19 cellular contexts compared by ENCODE assay signal in genomic region chr20:63846938-63847373, GRCh38. TPM values are rescaled to one million over a fixed set of nuclear protein-coding genes. Genes with fewer than 3 reads are reported as not detected.
A peak's percentile ranks its signal among the peaks of the same experiment; 100 is the strongest.
DNase-seq lines count a peak whose midpoint lies in the region; ATAC-seq, FAIRE-seq and TF ChIP-seq lines count a peak whose summit lies in the region.
"Had no signal": no experiment of that assay in that cellular context is flagged by ENCODE, and none has a peak within 500 bp of the region (broad histone marks: within the 10 kb centered on the region; RNA-seq: fewer than 3 reads in every experiment).

No MANE protein-coding gene starts in this region.

- TF ChIP-seq EP300 in HepG2 (IDR thresholded peaks at IDR 0.05; ENCODE audit: low read depth in 2 of 2, low read length in 2 of 2) = no peak
- peak; percentile 53 for TF ChIP-seq EP300 in HepG2 (CRISPR knock-in tag; IDR thresholded peaks at IDR 0.05; ENCODE audit: borderline replicate concordance)

- H3K4me3 ChIP-seq in HepG2 (replicated peaks in 1 of 3; ENCODE audit: insufficient read depth in 1 of 3, low read depth in 2 of 3, low read length in 3 of 3) (peak overlapping the region; percentile 30 to 71 (median 47); a peak in 5 of 6 replicates), right lobe of liver (no peak overlapping the region), endothelial cell of umbilical vein (replicated peaks in 1 of 3; ENCODE audit: insufficient read depth in 1 of 3, low read depth in 1 of 3, low read length in 3 of 3) (no peak overlapping the region), parathyroid adenoma (ENCODE audit: low read depth, low read length) (no peak overlapping the region), vagina (no peak overlapping the region)
- H3K4me3 ChIP-seq: MG63, skin epidermis had no signal

- H2AFZ ChIP-seq in HepG2 (ENCODE audit: low read length) = no peak overlapping the region
- H2AFZ ChIP-seq in endothelial cell of umbilical vein (ENCODE audit: low read depth, low read length) = peak overlapping the region; percentile 77
- H2AFZ ChIP-seq in parathyroid adenoma = peak overlapping the region; percentile 93

- H3K9me3 ChIP-seq in HepG2 (ENCODE audit: low read length) (no peaks in the 10 kb centered on the region), right lobe of liver (no peaks in the 10 kb centered on the region), endothelial cell of umbilical vein (replicated peaks; ENCODE audit: control insufficient read depth, insufficient read depth, low read length) (no peaks in the 10 kb centered on the region), parathyroid adenoma (ENCODE audit: control insufficient read depth, low read length) (no peaks in the 10 kb centered on the region), vagina (no peaks in the 10 kb centered on the region)
- H3K9me3 ChIP-seq: MG63 had no signal

- H3K4me1 Mint-ChIP-seq in stimulated activated naive CD8-positive, alpha-beta T cell treated with anti-CD3 and anti-CD28 coated beads, Interleukin-15, amount 100 ng/mL, for 72 hours = peaks cover 30% of the 10 kb centered on the region

- no peaks in the 10 kb centered on the region for H3K9me1 ChIP-seq in endothelial cell of umbilical vein (replicated peaks; ENCODE audit: control insufficient read depth, extremely low read depth, insufficient read depth, low read length)

- no peak for TF ChIP-seq RAD21 in HepG2 (CRISPR knock-in tag; IDR thresholded peaks at IDR 0.05)

- TF ChIP-seq CTCF in HepG2 (CRISPR knock-in tag; IDR thresholded peaks at IDR 0.05) (no peak), right lobe of liver (IDR thresholded peaks at IDR 0.05) (no peak), endothelial cell of umbilical vein (IDR thresholded peaks at IDR 0.05; ENCODE audit: extremely low read depth in 1 of 2, insufficient read depth in 1 of 2, low read depth in 1 of 2, low read length in 2 of 2) (no peak), parathyroid adenoma (IDR thresholded peaks at IDR 0.05) (no peak), vagina (IDR thresholded peaks at IDR 0.05) (no peak)

- DNase-seq in HepG2 (ENCODE audit: low spot score) (no peak), right lobe of liver (no peak), endothelial cell of umbilical vein (ENCODE audit: low read depth, low spot score) (no peak), vagina (ENCODE audit: extremely low spot score in 2 of 2) (no peak), occipital lobe (lab: John Stamatoyannopoulos, UW) (no peak)
- DNase-seq in stimulated activated naive CD8-positive, alpha-beta T cell treated with anti-CD3 and anti-CD28 coated beads, Interleukin-15, amount 100 ng/mL, for 72 hours = no peak
- no peak for DNase-seq in activated CD8-positive, alpha-beta memory T cell treated with anti-CD3 and anti-CD28 coated beads, Interleukin-2, amount 50 U/mL, for 48 hours
- DNase-seq: activated naive CD4-positive, alpha-beta T cell treated with Interleukin-2 at 50 U/mL for 16 hours; COR-L47; NCI-H2029; NCI-H748 treated with DMSO at 0.1 percent for 48 hours; stimulated activated naive CD8-positive, alpha-beta T cell treated with anti-CD3 and anti-CD28 coated beads, Interleukin-15, Interleukin-2, amounts not matched to agents 100 U/mL and 50 U/mL, for 24 hours; T-helper 2 cell had no signal

- H3K4me3 Mint-ChIP-seq in stimulated activated naive CD8-positive, alpha-beta T cell treated with anti-CD3 and anti-CD28 coated beads, Interleukin-15, amount 100 ng/mL, for 72 hours = no peak overlapping the region
- H3K4me3 Mint-ChIP-seq: activated CD4-positive, alpha-beta T cell treated with anti-CD3 and anti-CD28 coated beads for 36 hours; brain had no signal

- no peak for TF ChIP-seq POLR2A in HepG2 (IDR thresholded peaks at IDR 0.05; ENCODE audit: insufficient read depth in 1 of 2, low read depth in 2 of 2, low read length in 2 of 2)
- no peak for TF ChIP-seq POLR2A in right lobe of liver (IDR thresholded peaks at IDR 0.05)
- TF ChIP-seq POLR2A in endothelial cell of umbilical vein (IDR thresholded peaks at IDR 0.05; ENCODE audit: low read depth, low read length) = peak; percentile 28
- no peak for TF ChIP-seq POLR2A in vagina (IDR thresholded peaks at IDR 0.05)

- H3K4me2 ChIP-seq in HepG2 (ENCODE audit: low read depth, low read length) (peak overlapping the region; percentile 66), endothelial cell of umbilical vein (ENCODE audit: insufficient read depth, low read length) (no peak overlapping the region), parathyroid adenoma (ENCODE audit: low read length) (peak overlapping the region; percentile 52)

- H3K27ac ChIP-seq in HepG2 (ENCODE audit: extremely low read length, insufficient read depth, low read length) (no peak overlapping the region), right lobe of liver (no peak overlapping the region), endothelial cell of umbilical vein (ENCODE audit: insufficient read depth, low read depth, low read length) (peak overlapping the region; percentile 18), parathyroid adenoma (peak overlapping the region; percentile 80), vagina (peak overlapping the region; percentile 47)

- H3K36me3 ChIP-seq in HepG2 (replicated peaks in 1 of 2; ENCODE audit: control insufficient read depth in 1 of 2, insufficient read depth in 2 of 2, low read length in 2 of 2) (no peaks in the 10 kb centered on the region), right lobe of liver (no peaks in the 10 kb centered on the region), endothelial cell of umbilical vein (ENCODE audit: control insufficient read depth in 2 of 2, extremely low read depth in 1 of 2, insufficient read depth in 2 of 2, low read length in 2 of 2) (no peaks in the 10 kb centered on the region), parathyroid adenoma (ENCODE audit: control insufficient read depth, insufficient read depth, low read length) (no peaks in the 10 kb centered on the region), vagina (no peaks in the 10 kb centered on the region)
- H3K36me3 ChIP-seq: MG63 had no signal

- H3K79me2 ChIP-seq in HepG2 (ENCODE audit: insufficient read depth, low read length) (no peaks in the 10 kb centered on the region), endothelial cell of umbilical vein (ENCODE audit: control insufficient read depth, insufficient read depth, low read length) (no peaks in the 10 kb centered on the region), parathyroid adenoma (no peaks in the 10 kb centered on the region)

- CTCF ChIA-PET in HepG2 (lab: Yijun Ruan, JAX; ENCODE audit: low intra/inter-chr PET ratio, low total read pairs) = no interaction called here
- CTCF ChIA-PET in endothelial cell of umbilical vein (lab: Charles Lee) = interaction anchor here (1.3 to 2.2 kb wide), 2 partner anchors 11 to 192 kb away, joined by 3 to 16 read pairs; no protein-coding TSS in a partner anchor

- peaks cover 41% of the 10 kb centered on the region for H3K27me3 Mint-ChIP-seq in stimulated activated naive CD8-positive, alpha-beta T cell treated with anti-CD3 and anti-CD28 coated beads, Interleukin-15, amount 100 ng/mL, for 72 hours

- no peaks in the 10 kb centered on the region for H3K9me3 Mint-ChIP-seq in stimulated activated naive CD8-positive, alpha-beta T cell treated with anti-CD3 and anti-CD28 coated beads, Interleukin-15, amount 100 ng/mL, for 72 hours
- H3K9me3 Mint-ChIP-seq: mesothelial cell of epicardium had no signal

- H3K4me1 ChIP-seq in HepG2 (ENCODE audit: insufficient read depth, low read length) (peaks cover 41% of the 10 kb centered on the region), right lobe of liver (peaks cover 0 to 5% (median 0%) of the 10 kb centered on the region in 4 donors), endothelial cell of umbilical vein (ENCODE audit: control insufficient read depth, extremely low read depth, insufficient read depth, low read length) (peaks cover 25% of the 10 kb centered on the region), parathyroid adenoma (peaks cover 6% of the 10 kb centered on the region), vagina (peaks cover 35% of the 10 kb centered on the region)

- in situ Hi-C loops in HepG2 (cut with HindIII; ENCODE audit: extremely low pct_ligation_motif_present, low pct_unique_long_range_greater_than_20kb) = no loop called here

- H4K20me1 ChIP-seq in HepG2 (ENCODE audit: insufficient read depth, low read length) = no peaks in the 10 kb centered on the region
- no peaks in the 10 kb centered on the region for H4K20me1 ChIP-seq in endothelial cell of umbilical vein (replicated peaks; ENCODE audit: control insufficient read depth, extremely low read depth, insufficient read depth, low read length)

- H3K27me3 ChIP-seq in HepG2 (ENCODE audit: control insufficient read depth in 1 of 2, insufficient read depth in 2 of 2, low read length in 2 of 2) = peaks cover 12 to 38% of the 10 kb centered on the region in 2 experiments
- H3K27me3 ChIP-seq in right lobe of liver = no peaks in the 10 kb centered on the region
- H3K27me3 ChIP-seq in endothelial cell of umbilical vein (ENCODE audit: control insufficient read depth in 2 of 2, insufficient read depth in 2 of 2, low read length in 2 of 2) = no peaks in the 10 kb centered on the region
- no peaks in the 10 kb centered on the region for H3K27me3 ChIP-seq in parathyroid adenoma (ENCODE audit: control insufficient read depth, insufficient read depth, low read length)
- no peaks in the 10 kb centered on the region for H3K27me3 ChIP-seq in vagina
- H3K27me3 ChIP-seq: MG63 had no signal

- ATAC-seq in HepG2 = no peak
- ATAC-seq in right lobe of liver = no peak
- no peak for ATAC-seq in stimulated activated naive CD8-positive, alpha-beta T cell treated with anti-CD3 and anti-CD28 coated beads, Interleukin-15, amount 100 ng/mL, for 72 hours
- ATAC-seq: activated CD4-positive, alpha-beta T cell treated with anti-CD3 and anti-CD28 coated beads for 36 hours; stimulated activated naive CD8-positive, alpha-beta T cell treated with anti-CD3 and anti-CD28 coated beads, Interleukin-15, Interleukin-2, amounts not matched to agents 100 U/mL and 50 U/mL, for 24 hours had no signal

- WGBS in HepG2 (ENCODE audit: low lambda C conversion rate) = 28% methylated on average over 3 of the region's 3 CpGs
- WGBS in right lobe of liver (ENCODE audit: insufficient coverage, low coverage, low lambda C conversion rate, missing lambda C conversion rate) = 17% methylated on average over 2 of the region's 3 CpGs

- peak overlapping the region; percentile 9; the same call in 1 of the 2 replicates for H3K9ac ChIP-seq in HepG2 (ENCODE audit: insufficient read depth, low read depth, low read length)
- H3K9ac ChIP-seq in endothelial cell of umbilical vein (replicated peaks; ENCODE audit: extremely low read depth, insufficient read depth, low read length) = no peak overlapping the region
- no peak overlapping the region for H3K9ac ChIP-seq in parathyroid adenoma

- POLR2A ChIA-PET in HepG2 (lab: Yijun Ruan, JAX) (interaction anchor here (1.0 to 3.7 kb wide), 5 partner anchors 8 to 18 kb away, joined by 4 to 29 read pairs (median 6); partner anchors contain the start of genes ABHD16B and TPD52L2), endothelial cell of umbilical vein (lab: Charles Lee) (no interaction called here)

- intact Hi-C loops in HepG2 (cut with micrococcal nuclease; ENCODE audit: unreplicated experiment) (loop anchor here (1.0 kb wide), 1 partner anchor 12 kb away; no protein-coding TSS in a partner anchor), right lobe of liver (cut with DNase I) (no loop called here), endothelial cell of umbilical vein (cut with micrococcal nuclease) (loop anchor here (1.0 kb wide), 1 partner anchor 15 kb away; no protein-coding TSS in a partner anchor), vagina (cut with DNase I) (no loop called here)

- FAIRE-seq in HepG2 (lab: Jason Lieb, UNC) = peak; percentile 92
- peak; percentile 85 for FAIRE-seq in endothelial cell of umbilical vein (lab: Jason Lieb, UNC)

- H3K27ac Mint-ChIP-seq in stimulated activated naive CD8-positive, alpha-beta T cell treated with anti-CD3 and anti-CD28 coated beads, Interleukin-15, amount 100 ng/mL, for 72 hours = no peak overlapping the region
- H3K27ac Mint-ChIP-seq: activated CD4-positive, alpha-beta T cell treated with anti-CD3 and anti-CD28 coated beads for 36 hours; mesothelial cell of epicardium had no signal

- dilution Hi-C loops in endothelial cell of umbilical vein (cut with MboI; ENCODE audit: extremely low pct_ligation_motif_present, low sequenced_read_pairs) = no loop called here

- BruUV-seq in HepG2 (replicated peaks; lab: Mats Ljungman, UMichigan) (no TSS peak), endothelial cell of umbilical vein (replicated peaks; lab: Mats Ljungman, UMichigan) (no TSS peak)

RNA-seq across cellular contexts. Expression of gene ABHD16B, which starts 14.3 kb away (rescaled TPM):
- not detected in 2 replicates for total RNA-seq in HepG2 (2016; rRNA removed; fragmentation: Illumina TruSeq; extraction: Trizol)
- not detected in 2 replicates for total RNA-seq in HepG2 (2016; cell fraction: cytosol; rRNA removed; fragmentation: Illumina TruSeq; extraction: Trizol; ENCODE audit: low read depth)
- total RNA-seq in HepG2 (2016; cell fraction: insoluble cytoplasmic fraction; rRNA removed; fragmentation: Illumina TruSeq; extraction: Trizol) = not detected in 2 replicates
- not detected in 2 replicates for total RNA-seq in HepG2 (2016; cell fraction: membrane; rRNA removed; fragmentation: Illumina TruSeq; extraction: Trizol)
- total RNA-seq in HepG2 (2016; cell fraction: nucleus; rRNA removed; fragmentation: Illumina TruSeq; extraction: Trizol) = not detected in 2 replicates
- polyA plus RNA-seq in HepG2 (2011; rRNA removed) = not detected in 2 replicates
- polyA plus RNA-seq in HepG2 (2011; cell fraction: cytosol; rRNA removed) = not detected in 2 replicates
- polyA plus RNA-seq in HepG2 (2011; cell fraction: nucleus; rRNA removed) = not detected in 2 replicates
- polyA plus RNA-seq in HepG2 (2012) = not detected in 2 replicates
- not detected in 2 replicates for polyA plus RNA-seq in HepG2 (2016; cell fraction: cytosol; fragmentation: Illumina TruSeq; extraction: Trizol; ENCODE audit: low read depth)
- polyA plus RNA-seq in HepG2 (2016; cell fraction: insoluble cytoplasmic fraction; fragmentation: Illumina TruSeq; extraction: Trizol; ENCODE audit: low read depth) = not detected in 2 replicates
- polyA plus RNA-seq in HepG2 (2016; cell fraction: membrane; fragmentation: Illumina TruSeq; extraction: Trizol; ENCODE audit: low read depth) = not detected in 2 replicates
- not detected in 2 replicates for polyA plus RNA-seq in HepG2 (2016; cell fraction: nucleus; fragmentation: Illumina TruSeq; extraction: Trizol; ENCODE audit: insufficient read depth, low read depth)
- not detected in 2 replicates for polyA minus RNA-seq in HepG2 (2011; rRNA and poly(A)+ RNA removed; ENCODE audit: low replicate concordance)
- not detected in 2 replicates for polyA minus RNA-seq in HepG2 (2011; cell fraction: cytosol; rRNA and poly(A)+ RNA removed)
- not detected in 2 replicates for polyA minus RNA-seq in HepG2 (2011; cell fraction: nucleus; rRNA and poly(A)+ RNA removed)
- not detected for total RNA-seq in right lobe of liver
- not detected in 2 replicates for total RNA-seq in endothelial cell of umbilical vein
- polyA plus RNA-seq in endothelial cell of umbilical vein = not detected in 2 replicates
- polyA plus RNA-seq in endothelial cell of umbilical vein (2011; cell fraction: cytosol; rRNA removed) = not detected in 2 replicates
- not detected in 2 replicates for polyA plus RNA-seq in endothelial cell of umbilical vein (2011; cell fraction: nucleus; rRNA removed)
- polyA plus RNA-seq in endothelial cell of umbilical vein (2012) = not detected in 2 replicates
- not detected in 2 replicates for polyA minus RNA-seq in endothelial cell of umbilical vein
- not detected for polyA minus RNA-seq in endothelial cell of umbilical vein (2011; cell fraction: cytosol; rRNA and poly(A)+ RNA removed)
- not detected in 2 replicates for polyA minus RNA-seq in endothelial cell of umbilical vein (2011; cell fraction: nucleus; rRNA and poly(A)+ RNA removed)
- not detected for total RNA-seq in vagina
- not detected for total RNA-seq in occipital lobe
- total RNA-seq: mesothelial cell of epicardium had no signal

RNA-seq across cellular contexts. Expression of gene ZBTB46, which starts 15.9 kb away (rescaled TPM):
- total RNA-seq in HepG2 (2016; rRNA removed; fragmentation: Illumina TruSeq; extraction: Trizol) (10.9 and 13.5 TPM in 2 replicates), right lobe of liver (1 to 10 TPM; 1.2 to 4.2 (median 2.4) TPM), endothelial cell of umbilical vein (4.3 and 7.1 TPM in 2 replicates), vagina (7.4 TPM), occipital lobe (21.5 TPM)
- 74.9 and 80.6 TPM in 2 replicates for total RNA-seq in HepG2 (2016; cell fraction: cytosol; rRNA removed; fragmentation: Illumina TruSeq; extraction: Trizol; ENCODE audit: low read depth)
- total RNA-seq in HepG2 (2016; cell fraction: insoluble cytoplasmic fraction; rRNA removed; fragmentation: Illumina TruSeq; extraction: Trizol) = 10.9 and 15.4 TPM in 2 replicates
- 51.8 and 55.2 TPM in 2 replicates for total RNA-seq in HepG2 (2016; cell fraction: membrane; rRNA removed; fragmentation: Illumina TruSeq; extraction: Trizol)
- 8.7 and 9.2 TPM in 2 replicates for total RNA-seq in HepG2 (2016; cell fraction: nucleus; rRNA removed; fragmentation: Illumina TruSeq; extraction: Trizol)
- polyA plus RNA-seq in HepG2 (2011; rRNA removed) (1.6 and 2.7 TPM in 2 replicates), endothelial cell of umbilical vein (1.3 TPM in 2 replicates)
- 1.6 and 2.0 TPM in 2 replicates for polyA plus RNA-seq in HepG2 (2011; cell fraction: cytosol; rRNA removed)
- 7.2 and 7.6 TPM in 2 replicates for polyA plus RNA-seq in HepG2 (2011; cell fraction: nucleus; rRNA removed)
- 3.8 and 5.3 TPM in 2 replicates for polyA plus RNA-seq in HepG2 (2012)
- 0.45 and 0.85 TPM in 2 replicates for polyA plus RNA-seq in HepG2 (2016; cell fraction: cytosol; fragmentation: Illumina TruSeq; extraction: Trizol; ENCODE audit: low read depth)
- polyA plus RNA-seq in HepG2 (2016; cell fraction: insoluble cytoplasmic fraction; fragmentation: Illumina TruSeq; extraction: Trizol; ENCODE audit: low read depth) = 3.9 and 4.2 TPM in 2 replicates
- 1.4 and 1.5 TPM in 2 replicates for polyA plus RNA-seq in HepG2 (2016; cell fraction: membrane; fragmentation: Illumina TruSeq; extraction: Trizol; ENCODE audit: low read depth)
- 7.1 and 7.5 TPM in 2 replicates for polyA plus RNA-seq in HepG2 (2016; cell fraction: nucleus; fragmentation: Illumina TruSeq; extraction: Trizol; ENCODE audit: insufficient read depth, low read depth)
- 18.8 and 33.6 TPM in 2 replicates for polyA minus RNA-seq in HepG2 (2011; rRNA and poly(A)+ RNA removed; ENCODE audit: low replicate concordance)
- polyA minus RNA-seq in HepG2 (2011; cell fraction: cytosol; rRNA and poly(A)+ RNA removed) = 8.3 and 9.0 TPM in 2 replicates
- polyA minus RNA-seq in HepG2 (2011; cell fraction: nucleus; rRNA and poly(A)+ RNA removed) = 5.4 and 9.1 TPM in 2 replicates
- 0.76 and 1.3 TPM in 2 replicates for polyA plus RNA-seq in endothelial cell of umbilical vein (2011; cell fraction: cytosol; rRNA removed)
- 2.0 and 2.3 TPM in 2 replicates for polyA plus RNA-seq in endothelial cell of umbilical vein (2011; cell fraction: nucleus; rRNA removed)
- polyA plus RNA-seq in endothelial cell of umbilical vein (2012) = 1.7 and 2.5 TPM in 2 replicates
- polyA minus RNA-seq in endothelial cell of umbilical vein = 5.8 and 6.6 TPM in 2 replicates
- 18.6 TPM for polyA minus RNA-seq in endothelial cell of umbilical vein (2011; cell fraction: cytosol; rRNA and poly(A)+ RNA removed)
- 2.4 and 3.6 TPM in 2 replicates for polyA minus RNA-seq in endothelial cell of umbilical vein (2011; cell fraction: nucleus; rRNA and poly(A)+ RNA removed)

RNA-seq across cellular contexts. Expression of gene TPD52L2, which starts 18.1 kb away (rescaled TPM):
- total RNA-seq in HepG2 (2016; rRNA removed; fragmentation: Illumina TruSeq; extraction: Trizol) (156 and 187 TPM in 2 replicates), right lobe of liver (10 to 100 TPM; 20.1 to 46.8 (median 30.5) TPM), endothelial cell of umbilical vein (114 and 123 TPM in 2 replicates), vagina (90.1 TPM), occipital lobe (20.3 TPM)
- 17.3 and 18.9 TPM in 2 replicates for total RNA-seq in HepG2 (2016; cell fraction: cytosol; rRNA removed; fragmentation: Illumina TruSeq; extraction: Trizol; ENCODE audit: low read depth)
- total RNA-seq in HepG2 (2016; cell fraction: insoluble cytoplasmic fraction; rRNA removed; fragmentation: Illumina TruSeq; extraction: Trizol) = 159 and 183 TPM in 2 replicates
- total RNA-seq in HepG2 (2016; cell fraction: membrane; rRNA removed; fragmentation: Illumina TruSeq; extraction: Trizol) = 68.0 and 74.8 TPM in 2 replicates
- total RNA-seq in HepG2 (2016; cell fraction: nucleus; rRNA removed; fragmentation: Illumina TruSeq; extraction: Trizol) = 80.6 and 85.7 TPM in 2 replicates
- polyA plus RNA-seq in HepG2 (2011; rRNA removed) (184 and 198 TPM in 2 replicates), endothelial cell of umbilical vein (142 and 151 TPM in 2 replicates)
- 197 and 204 TPM in 2 replicates for polyA plus RNA-seq in HepG2 (2011; cell fraction: cytosol; rRNA removed)
- 163 and 169 TPM in 2 replicates for polyA plus RNA-seq in HepG2 (2011; cell fraction: nucleus; rRNA removed)
- polyA plus RNA-seq in HepG2 (2012) = 96.3 and 115 TPM in 2 replicates
- polyA plus RNA-seq in HepG2 (2016; cell fraction: cytosol; fragmentation: Illumina TruSeq; extraction: Trizol; ENCODE audit: low read depth) = 18.7 and 19.4 TPM in 2 replicates
- polyA plus RNA-seq in HepG2 (2016; cell fraction: insoluble cytoplasmic fraction; fragmentation: Illumina TruSeq; extraction: Trizol; ENCODE audit: low read depth) = 188 and 207 TPM in 2 replicates
- polyA plus RNA-seq in HepG2 (2016; cell fraction: membrane; fragmentation: Illumina TruSeq; extraction: Trizol; ENCODE audit: low read depth) = 59.6 and 59.7 TPM in 2 replicates
- polyA plus RNA-seq in HepG2 (2016; cell fraction: nucleus; fragmentation: Illumina TruSeq; extraction: Trizol; ENCODE audit: insufficient read depth, low read depth) = 162 and 173 TPM in 2 replicates
- 128 and 150 TPM in 2 replicates for polyA minus RNA-seq in HepG2 (2011; rRNA and poly(A)+ RNA removed; ENCODE audit: low replicate concordance)
- polyA minus RNA-seq in HepG2 (2011; cell fraction: cytosol; rRNA and poly(A)+ RNA removed) = 114 and 118 TPM in 2 replicates
- 47.3 and 56.6 TPM in 2 replicates for polyA minus RNA-seq in HepG2 (2011; cell fraction: nucleus; rRNA and poly(A)+ RNA removed)
- 153 and 166 TPM in 2 replicates for polyA plus RNA-seq in endothelial cell of umbilical vein (2011; cell fraction: cytosol; rRNA removed)
- polyA plus RNA-seq in endothelial cell of umbilical vein (2011; cell fraction: nucleus; rRNA removed) = 111 and 114 TPM in 2 replicates
- polyA plus RNA-seq in endothelial cell of umbilical vein (2012) = 140 and 153 TPM in 2 replicates
- polyA minus RNA-seq in endothelial cell of umbilical vein = 102 and 111 TPM in 2 replicates
- 112 TPM for polyA minus RNA-seq in endothelial cell of umbilical vein (2011; cell fraction: cytosol; rRNA and poly(A)+ RNA removed)
- polyA minus RNA-seq in endothelial cell of umbilical vein (2011; cell fraction: nucleus; rRNA and poly(A)+ RNA removed) = 33.5 and 36.6 TPM in 2 replicates

RNA-seq across cellular contexts. Expression of gene DNAJC5, which starts 48.0 kb away (rescaled TPM):
- 54.3 and 64.5 TPM in 2 replicates for total RNA-seq in HepG2 (2016; rRNA removed; fragmentation: Illumina TruSeq; extraction: Trizol)
- 11.9 and 12.0 TPM in 2 replicates for total RNA-seq in HepG2 (2016; cell fraction: cytosol; rRNA removed; fragmentation: Illumina TruSeq; extraction: Trizol; ENCODE audit: low read depth)
- total RNA-seq in HepG2 (2016; cell fraction: insoluble cytoplasmic fraction; rRNA removed; fragmentation: Illumina TruSeq; extraction: Trizol) = 48.4 and 65.4 TPM in 2 replicates
- 20.9 and 21.3 TPM in 2 replicates for total RNA-seq in HepG2 (2016; cell fraction: membrane; rRNA removed; fragmentation: Illumina TruSeq; extraction: Trizol)
- total RNA-seq in HepG2 (2016; cell fraction: nucleus; rRNA removed; fragmentation: Illumina TruSeq; extraction: Trizol) = 36.9 and 44.3 TPM in 2 replicates
- polyA plus RNA-seq in HepG2 (2011; rRNA removed) = 42.8 and 51.8 TPM in 2 replicates
- 50.7 and 53.5 TPM in 2 replicates for polyA plus RNA-seq in HepG2 (2011; cell fraction: cytosol; rRNA removed)
- 53.1 and 56.7 TPM in 2 replicates for polyA plus RNA-seq in HepG2 (2011; cell fraction: nucleus; rRNA removed)
- polyA plus RNA-seq in HepG2 (2012) = 35.9 and 42.1 TPM in 2 replicates
- polyA plus RNA-seq in HepG2 (2016; cell fraction: cytosol; fragmentation: Illumina TruSeq; extraction: Trizol; ENCODE audit: low read depth) = 6.9 and 7.7 TPM in 2 replicates
- polyA plus RNA-seq in HepG2 (2016; cell fraction: insoluble cytoplasmic fraction; fragmentation: Illumina TruSeq; extraction: Trizol; ENCODE audit: low read depth) = 37.7 and 43.6 TPM in 2 replicates
- polyA plus RNA-seq in HepG2 (2016; cell fraction: membrane; fragmentation: Illumina TruSeq; extraction: Trizol; ENCODE audit: low read depth) = 11.5 and 11.7 TPM in 2 replicates
- polyA plus RNA-seq in HepG2 (2016; cell fraction: nucleus; fragmentation: Illumina TruSeq; extraction: Trizol; ENCODE audit: insufficient read depth, low read depth) = 52.1 and 53.7 TPM in 2 replicates
- polyA minus RNA-seq in HepG2 (2011; rRNA and poly(A)+ RNA removed; ENCODE audit: low replicate concordance) = 45.9 and 137 TPM in 2 replicates
- 49.8 and 50.2 TPM in 2 replicates for polyA minus RNA-seq in HepG2 (2011; cell fraction: cytosol; rRNA and poly(A)+ RNA removed)
- polyA minus RNA-seq in HepG2 (2011; cell fraction: nucleus; rRNA and poly(A)+ RNA removed) = 27.8 and 28.3 TPM in 2 replicates
- 10 to 100 TPM; 10.7 to 26.0 (median 15.1) TPM for total RNA-seq in right lobe of liver
- total RNA-seq in endothelial cell of umbilical vein = 58.7 and 60.3 TPM in 2 replicates
- 40.1 and 44.7 TPM in 2 replicates for polyA plus RNA-seq in endothelial cell of umbilical vein
- 33.6 and 38.3 TPM in 2 replicates for polyA plus RNA-seq in endothelial cell of umbilical vein (2011; cell fraction: cytosol; rRNA removed)
- polyA plus RNA-seq in endothelial cell of umbilical vein (2011; cell fraction: nucleus; rRNA removed) = 37.7 and 41.4 TPM in 2 replicates
- 52.7 and 55.3 TPM in 2 replicates for polyA plus RNA-seq in endothelial cell of umbilical vein (2012)
- 66.9 and 75.0 TPM in 2 replicates for polyA minus RNA-seq in endothelial cell of umbilical vein
- polyA minus RNA-seq in endothelial cell of umbilical vein (2011; cell fraction: cytosol; rRNA and poly(A)+ RNA removed) = 27.5 TPM
- 22.1 and 24.6 TPM in 2 replicates for polyA minus RNA-seq in endothelial cell of umbilical vein (2011; cell fraction: nucleus; rRNA and poly(A)+ RNA removed)
- 25.8 TPM for total RNA-seq in vagina
- 99.7 TPM for total RNA-seq in occipital lobe

Comparison
In these comparisons a context has a peak if more than half of its experiments do, and no peak if none do; other contexts are left out.
1. H3K4me3 ChIP-seq: peak in HepG2 (3 of 3); none in right lobe of liver (0 of 3), endothelial cell of umbilical vein (0 of 3), parathyroid adenoma (single experiment) and vagina (0 of 2).
2. intact Hi-C loops: an anchor here in HepG2 (1.0 kb wide) and endothelial cell of umbilical vein (1.0 kb wide); none called in right lobe of liver and vagina.
3. H3K27ac ChIP-seq: peak in endothelial cell of umbilical vein (single experiment), parathyroid adenoma (single experiment) and vagina (single experiment); none in HepG2 (single experiment) and right lobe of liver (0 of 3).